Comparison of ENCODE assay signal across 25 cellular contexts in genomic region chr6:43287717-43288679, GRCh38. TPM values are rescaled to one million over a fixed set of nuclear protein-coding genes. Genes with fewer than 3 reads are reported as not detected.
"Had no signal": no experiment of that assay in that cellular context is flagged by ENCODE, and none has a peak within 500 bp of the region (broad histone marks: within the 10 kb centered on the region; RNA-seq: fewer than 3 reads in every experiment).

No MANE protein-coding gene starts in this region.

- H3K4me3 Mint-ChIP-seq: activated CD4-positive, alpha-beta memory T cell treated with anti-CD3 and anti-CD28 coated beads, Interleukin-2, amount 10 ng/mL, durations not matched to agents 7 days and 5 days; activated CD8-positive, alpha-beta memory T cell treated with anti-CD3 and anti-CD28 coated beads, Interleukin-2, amount 10 ng/mL, durations not matched to agents 7 days and 5 days; activated naive CD8-positive, alpha-beta T cell treated with anti-CD3 and anti-CD28 coated beads, Interleukin-2, amount 10 ng/mL, durations not matched to agents 7 days and 5 days; activated T-helper 17 cell treated with anti-CD3 and anti-CD28 coated beads, Interleukin-2, amount 50 U/mL, for 72 hours; endodermal cell had no signal

- FAIRE-seq: colon, pancreas had no signal

- H3K27ac ChIP-seq: body of pancreas, epithelial cell of prostate, neutrophil, pancreas, skin epidermis, thyroid gland, uterus had no signal

- H3K4me1 Mint-ChIP-seq: activated CD4-positive, alpha-beta memory T cell treated with anti-CD3 and anti-CD28 coated beads, Interleukin-2, amount 10 ng/mL, durations not matched to agents 7 days and 5 days; activated CD8-positive, alpha-beta memory T cell treated with anti-CD3 and anti-CD28 coated beads, Interleukin-2, amount 10 ng/mL, durations not matched to agents 7 days and 5 days; activated naive CD8-positive, alpha-beta T cell treated with anti-CD3 and anti-CD28 coated beads, Interleukin-2, amount 10 ng/mL, durations not matched to agents 7 days and 5 days; activated T-helper 17 cell treated with anti-CD3 and anti-CD28 coated beads, Interleukin-2, amount 50 U/mL, for 72 hours had no signal

- H3K36me3 Mint-ChIP-seq: activated CD8-positive, alpha-beta memory T cell treated with anti-CD3 and anti-CD28 coated beads, Interleukin-2, amount 10 ng/mL, durations not matched to agents 7 days and 5 days; activated naive CD8-positive, alpha-beta T cell treated with anti-CD3 and anti-CD28 coated beads, Interleukin-2, amount 10 ng/mL, durations not matched to agents 7 days and 5 days; naive B cell had no signal

- H3K9me3 Mint-ChIP-seq: activated CD4-positive, alpha-beta memory T cell treated with anti-CD3 and anti-CD28 coated beads, Interleukin-2, amount 10 ng/mL, durations not matched to agents 7 days and 5 days; activated naive CD8-positive, alpha-beta T cell treated with anti-CD3 and anti-CD28 coated beads, Interleukin-2, amount 10 ng/mL, durations not matched to agents 7 days and 5 days; activated T-helper 17 cell treated with anti-CD3 and anti-CD28 coated beads, Interleukin-2, amount 50 U/mL, for 72 hours; endodermal cell; naive B cell had no signal

- H3K27ac Mint-ChIP-seq: activated CD4-positive, alpha-beta memory T cell treated with anti-CD3 and anti-CD28 coated beads, Interleukin-2, amount 10 ng/mL, durations not matched to agents 7 days and 5 days; activated CD8-positive, alpha-beta memory T cell treated with anti-CD3 and anti-CD28 coated beads, Interleukin-2, amount 10 ng/mL, durations not matched to agents 7 days and 5 days; activated naive CD8-positive, alpha-beta T cell treated with anti-CD3 and anti-CD28 coated beads, Interleukin-2, amount 10 ng/mL, durations not matched to agents 7 days and 5 days; activated T-helper 17 cell treated with anti-CD3 and anti-CD28 coated beads, Interleukin-2, amount 50 U/mL, for 72 hours; endodermal cell had no signal

- ATAC-seq: activated CD8-positive, alpha-beta memory T cell treated with anti-CD3 and anti-CD28 coated beads, Interleukin-2, amount 10 ng/mL, durations not matched to agents 7 days and 5 days; activated T-helper 17 cell treated with anti-CD3 and anti-CD28 coated beads, Interleukin-2, amount 50 U/mL, for 72 hours; body of pancreas; left cardiac atrium had no signal

- DNase-seq: activated CD4-positive, alpha-beta memory T cell treated with anti-CD3 and anti-CD28 coated beads, Interleukin-2, amount 10 ng/mL, durations not matched to agents 7 days and 5 days; activated CD4-positive, alpha-beta T cell treated with anti-CD3 and anti-CD28 coated beads for 4 hours; activated CD8-positive, alpha-beta memory T cell treated with anti-CD3 and anti-CD28 coated beads, Interleukin-2, amount 10 ng/mL, durations not matched to agents 7 days and 5 days; activated naive CD4-positive, alpha-beta T cell treated with Interleukin-2 at 50 U/mL for 16 hours; activated T-cell treated with anti-CD3 and anti-CD28 coated beads, Interleukin-2, amount 50 U/mL, for 1 hour; body of pancreas; foreskin fibroblast; left cardiac atrium; naive B cell; stimulated activated CD4-positive, alpha-beta T cell treated with anti-CD3 and anti-CD28 coated beads, Interleukin-4, amount 100 ng/mL, for 1 hour; thyroid gland; uterus had no signal

- H3K4me1 ChIP-seq: body of pancreas, pancreas, thyroid gland, uterus had no signal

- H3K27me3 ChIP-seq: body of pancreas, thyroid gland, uterus had no signal

- H3K4me3 ChIP-seq: body of pancreas, lung, pancreas, skin epidermis, thyroid gland, uterus had no signal

RNA-seq across cellular contexts. Expression of gene SLC22A7, which starts 10.1 kb away (rescaled TPM):
- total RNA-seq: activated CD4-positive, alpha-beta memory T cell treated with anti-CD3 and anti-CD28 coated beads, Interleukin-2, amount 10 ng/mL, durations not matched to agents 7 days and 5 days; activated CD8-positive, alpha-beta memory T cell treated with anti-CD3 and anti-CD28 coated beads, Interleukin-2, amount 10 ng/mL, durations not matched to agents 7 days and 5 days; activated naive CD8-positive, alpha-beta T cell treated with anti-CD3 and anti-CD28 coated beads, Interleukin-2, amount 10 ng/mL, durations not matched to agents 7 days and 5 days; activated T-helper 17 cell treated with anti-CD3 and anti-CD28 coated beads, Interleukin-2, amount 50 U/mL, for 72 hours; body of pancreas; endodermal cell; glomerular endothelial cell; left cardiac atrium; lung; pulmonary artery endothelial cell; subcutaneous adipose tissue; T-helper 2 cell treated with Interferon-gamma antibody and Interleukin-4, amounts not matched to agents 100 ng/mL and 5 ng/mL, for 36 hours; thyroid gland; uterus had no signal
- polyA plus RNA-seq: lung, pancreas had no signal

RNA-seq across cellular contexts. Expression of gene CRIP3, which starts 20.6 kb away (rescaled TPM):
- total RNA-seq: body of pancreas, glomerular endothelial cell, pulmonary artery endothelial cell had no signal

RNA-seq across cellular contexts. Expression of gene TTBK1, which starts 44.7 kb away (rescaled TPM):
- total RNA-seq: activated naive CD8-positive, alpha-beta T cell treated with anti-CD3 and anti-CD28 coated beads, Interleukin-2, amount 10 ng/mL, durations not matched to agents 7 days and 5 days; subcutaneous adipose tissue had no signal
